ENCODE assay signal across 25 cellular contexts in the genomic region with DNA sequence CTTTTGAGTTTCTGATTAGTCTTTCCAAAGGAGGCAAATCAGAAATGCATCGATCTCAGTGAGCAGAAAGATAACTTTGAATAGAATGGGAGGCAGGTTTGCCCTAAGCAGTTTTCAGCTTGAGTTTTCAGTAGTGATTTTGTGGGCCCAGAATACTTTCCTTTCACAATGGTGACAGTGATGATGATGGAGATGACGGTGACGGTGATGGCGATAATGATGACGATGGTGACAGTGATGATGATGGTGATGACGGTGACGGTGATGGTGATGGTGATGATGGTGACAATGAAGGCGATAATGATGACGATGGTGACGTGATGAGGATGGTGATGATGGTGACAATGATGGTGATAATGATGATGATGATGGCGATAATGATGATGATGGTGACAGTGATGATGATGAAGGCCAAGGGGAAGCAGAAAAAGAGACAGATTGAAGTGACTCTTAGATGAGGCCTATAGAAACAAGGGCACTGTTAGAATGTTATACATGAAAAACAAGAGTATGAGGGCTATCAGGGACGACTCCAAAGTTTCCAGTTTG.
DNase-seq lines count a peak whose midpoint lies in the region; ATAC-seq, FAIRE-seq and TF ChIP-seq lines count a peak whose summit lies in the region.
"Had no signal": no experiment of that assay in that cellular context is flagged by ENCODE, and none has a peak within 500 bp of the region (broad histone marks: within the 10 kb centered on the region; RNA-seq: fewer than 3 reads in every experiment).

No MANE protein-coding gene starts in this region.

- TF ChIP-seq POLR2A in erythroblast (IDR thresholded peaks at IDR 0.05; ENCODE audit: low read length) (no peak), GM18505 (IDR thresholded peaks at IDR 0.05; ENCODE audit: borderline replicate concordance, extremely low read depth, insufficient read depth, insufficient read length) (no peak)

- FAIRE-seq in bronchial epithelial cell (lab: Jason Lieb, UNC), result peak; percentile 100
- FAIRE-seq: GM12878, GM18507 had no signal

- TF ChIP-seq CTCF in HEK293 (tag by site-specific recombination; IDR thresholded peaks at IDR 0.05), result no peak
- TF ChIP-seq CTCF in bronchial epithelial cell (IDR thresholded peaks at IDR 0.05; ENCODE audit: insufficient read depth, low read length, severe bottlenecking), result no peak
- no peak for TF ChIP-seq CTCF in type B pancreatic cell (conservative IDR thresholded peaks at IDR 0.05)

- H3K9me3 Mint-ChIP-seq in type B pancreatic cell, result no peaks in the 10 kb centered on the region

- H3K4me1 Mint-ChIP-seq in type B pancreatic cell (ENCODE audit: unreplicated experiment), result peaks cover 4% of the 10 kb centered on the region

- H3K4me3 Mint-ChIP-seq in type B pancreatic cell, result no peak overlapping the region

- H3K36me3 Mint-ChIP-seq in type B pancreatic cell, result no peaks in the 10 kb centered on the region

- H3K27ac ChIP-seq in HEK293 (ENCODE audit: extremely low read depth, low read depth, low read length), result no peak overlapping the region
- H3K27ac ChIP-seq: RWPE1 had no signal

- H3K4me1 ChIP-seq in HEK293 (ENCODE audit: control insufficient read depth, insufficient read depth, low read length), result no peaks in the 10 kb centered on the region
- H3K4me1 ChIP-seq: BE2C had no signal

- POLR2A ChIA-PET in HEK293 (lab: Yijun Ruan, JAX), result no interaction called here

- H3K36me3 ChIP-seq in HEK293 (ENCODE audit: control insufficient read depth in 2 of 2, insufficient read depth in 1 of 2, low read length in 2 of 2), result no peaks in the 10 kb centered on the region
- H3K36me3 ChIP-seq in bronchial epithelial cell (ENCODE audit: control insufficient read depth, insufficient read depth, low read length), result no peaks in the 10 kb centered on the region
- H3K36me3 ChIP-seq: BE2C had no signal

- no peaks in the 10 kb centered on the region for H3K27me3 ChIP-seq in bronchial epithelial cell (ENCODE audit: control insufficient read depth, insufficient read depth, low read length)

- H3K27me3 Mint-ChIP-seq in type B pancreatic cell, result no peaks in the 10 kb centered on the region

- no peaks in the 10 kb centered on the region for H3K9me3 ChIP-seq in HEK293 (ENCODE audit: control insufficient read depth, insufficient read depth, low read depth, low read length)
- H3K9me3 ChIP-seq: BE2C had no signal

- no peak for ATAC-seq in GM18505 (IDR thresholded peaks at IDR 0.05; ENCODE audit: unreplicated experiment)
- ATAC-seq: GM12878, SK-N-SH treated with all-trans-retinoic acid at 6 μM for 48 hours had no signal

- no peak overlapping the region for H3K27ac Mint-ChIP-seq in type B pancreatic cell

- H3K4me3 ChIP-seq in HEK293 (ENCODE audit: low read depth, low read length) (no peak overlapping the region), bronchial epithelial cell (ENCODE audit: low read depth, low read length) (no peak overlapping the region)
- H3K4me3 ChIP-seq: GM12878 had no signal

- CTCF ChIA-PET in HEK293 (lab: Yijun Ruan, JAX), result interaction anchor here (0.7 kb wide), 2 partner anchors 26 to 44 kb away, joined by 3 read pairs; no protein-coding TSS in a partner anchor

- no peak for DNase-seq in bronchial epithelial cell (ENCODE audit: low read depth)
- peak; percentile 21 for DNase-seq in islet precursor cell
- DNase-seq in type B pancreatic cell (ENCODE audit: extremely low spot score, unreplicated experiment), result peak; percentile 42
- DNase-seq in erythroblast (lab: John Stamatoyannopoulos, UW), result no peak
- no peak for DNase-seq in iPS-NIHi11 (ENCODE audit: low spot score)
- DNase-seq: BE2C; COR-L47; DMS 273 treated with DMSO at 0.1 percent for 48 hours; DMS79 treated with DMSO at 0.1 percent for 48 hours; GOT3; KG1; NCI-H1105; NCI-H146; NCI-H2029; NCI-H226; NCI-H510A treated with DMSO at 0.1 percent for 48 hours; NCI-H748 treated with DMSO at 0.1 percent for 48 hours; NK-92 treated with Interleukin-12 subunit alpha and Interleukin-12 subunit beta, amount 100 ng/mL, for 24 hours; SIG-M5 had no signal

TF ChIP-seq in HEK293, 187 proteins besides CTCF, POLR2A, EP300 and RAD21:
- TF ChIP-seq SP7 (tag by site-specific recombination; IDR thresholded peaks at IDR 0.05), result no peak
- TF ChIP-seq, protein P1, sequence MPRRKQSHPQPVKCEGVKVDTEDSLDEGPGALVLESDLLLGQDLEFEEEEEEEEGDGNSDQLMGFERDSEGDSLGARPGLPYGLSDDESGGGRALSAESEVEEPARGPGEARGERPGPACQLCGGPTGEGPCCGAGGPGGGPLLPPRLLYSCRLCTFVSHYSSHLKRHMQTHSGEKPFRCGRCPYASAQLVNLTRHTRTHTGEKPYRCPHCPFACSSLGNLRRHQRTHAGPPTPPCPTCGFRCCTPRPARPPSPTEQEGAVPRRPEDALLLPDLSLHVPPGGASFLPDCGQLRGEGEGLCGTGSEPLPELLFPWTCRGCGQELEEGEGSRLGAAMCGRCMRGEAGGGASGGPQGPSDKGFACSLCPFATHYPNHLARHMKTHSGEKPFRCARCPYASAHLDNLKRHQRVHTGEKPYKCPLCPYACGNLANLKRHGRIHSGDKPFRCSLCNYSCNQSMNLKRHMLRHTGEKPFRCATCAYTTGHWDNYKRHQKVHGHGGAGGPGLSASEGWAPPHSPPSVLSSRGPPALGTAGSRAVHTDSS (tag by site-specific recombination; IDR thresholded peaks at IDR 0.05), result peak; percentile 91

Comparison
In these comparisons a context has a peak if more than half of its experiments do, and no peak if none do; other contexts are left out.
1. DNase-seq: peak in islet precursor cell (single experiment) and type B pancreatic cell (single experiment); none in bronchial epithelial cell (single experiment), erythroblast (0 of 2) and iPS-NIHi11 (single experiment).